In genomic region chr3:124599147-124599765, GRCh38 we compare ENCODE assay signal across 17 cellular contexts.
DNase-seq lines count a peak whose midpoint lies in the region; ATAC-seq lines count a peak whose summit lies in the region.
"Had no signal": no experiment of that assay in that cellular context is flagged by ENCODE, and none has a peak within 500 bp of the region (broad histone marks: within the 10 kb centered on the region; RNA-seq: fewer than 3 reads in every experiment).

No MANE protein-coding gene starts in this region.

- ATAC-seq in GM21447 (IDR thresholded peaks at IDR 0.05; ENCODE audit: unreplicated experiment) = no peak
- ATAC-seq: activated naive CD8-positive, alpha-beta T cell treated with anti-CD3 and anti-CD28 coated beads, Interleukin-2, amount 50 U/mL, for 24 hours; GM23338 had no signal

- no peaks in the 10 kb centered on the region for H3K27me3 ChIP-seq in stomach smooth muscle (ENCODE audit: control insufficient read depth in 1 of 2, insufficient read depth in 2 of 2, low read length in 2 of 2)

- DNase-seq in NCI-H2081 (lab: John Stamatoyannopoulos, UW) (peak; percentile 35 to 72), NCI-H2081 treated with DMSO at 0.1 percent for 48 hours (lab: John Stamatoyannopoulos, UW) (no peak), NCI-H2171 treated with DMSO at 0.1 percent for 48 hours (lab: John Stamatoyannopoulos, UW) (peak; percentile 88), islet precursor cell (peak; percentile 25)
- DNase-seq in activated CD4-positive, alpha-beta T cell treated with anti-CD3 and anti-CD28 coated beads for 48 hours = no peak
- DNase-seq in activated effector memory CD4-positive, alpha-beta T cell treated with anti-CD3 and anti-CD28 coated beads, Interleukin-2, amount 50 U/mL, for 16 hours = no peak
- DNase-seq: activated CD4-positive, alpha-beta T cell treated with anti-CD3 and anti-CD28 coated beads for 1 hour; activated naive CD8-positive, alpha-beta T cell treated with anti-CD3 and anti-CD28 coated beads, Interleukin-2, amount 50 U/mL, for 24 hours; COR-L47; NCI-H1092 treated with DMSO at 0.1 percent for 48 hours; NCI-H345; stimulated activated CD4-positive, alpha-beta T cell treated with anti-CD3 and anti-CD28 coated beads, Interleukin-12 subunit alpha, Interleukin-12 subunit beta, amount 100 ng/mL, for 4 hours had no signal

- peak overlapping the region; percentile 19 for H3K27ac ChIP-seq in stomach smooth muscle (ENCODE audit: low read length)
- H3K27ac ChIP-seq: 22Rv1, foreskin keratinocyte had no signal

- no peaks in the 10 kb centered on the region for H3K9me3 ChIP-seq in stomach smooth muscle (ENCODE audit: control insufficient read depth in 2 of 2, low read length in 2 of 2)

- no peak overlapping the region for H3K9ac ChIP-seq in stomach smooth muscle (ENCODE audit: low read length in 2 of 2)

- peaks cover 33% of the 10 kb centered on the region for H3K4me1 ChIP-seq in stomach smooth muscle (ENCODE audit: control insufficient read depth, insufficient read depth, low read length)
- H3K4me1 ChIP-seq: foreskin keratinocyte had no signal

- no peaks in the 10 kb centered on the region for H3K36me3 ChIP-seq in stomach smooth muscle (ENCODE audit: control insufficient read depth in 2 of 2, insufficient read depth in 2 of 2, low read length in 2 of 2)

- no peak overlapping the region for H3K4me3 ChIP-seq in stomach smooth muscle (ENCODE audit: low read length in 2 of 2)
- H3K4me3 ChIP-seq: GM23338 had no signal

Comparison
In these comparisons a context has a peak if more than half of its experiments do, and no peak if none do; other contexts are left out.
1. DNase-seq: peak in NCI-H2081 (2 of 2), NCI-H2171 treated with DMSO at 0.1 percent for 48 hours (single experiment) and islet precursor cell (single experiment); none in NCI-H2081 treated with DMSO at 0.1 percent for 48 hours (single experiment), activated CD4-positive, alpha-beta T cell treated with anti-CD3 and anti-CD28 coated beads for 48 hours (single experiment) and activated effector memory CD4-positive, alpha-beta T cell treated with anti-CD3 and anti-CD28 coated beads, Interleukin-2, amount 50 U/mL, for 16 hours (single experiment).